ENCODE assay signal across 1 cellular context in genomic region chr11:10742460-10743208, GRCh38.
A peak's percentile ranks its signal among the peaks of the same experiment; 100 is the strongest.
TF ChIP-seq lines count a peak whose summit lies in the region.

No MANE protein-coding gene starts in this region.

TF ChIP-seq in K562, 482 proteins besides CTCF, POLR2A, EP300 and RAD21 (continues in another document):
- TF ChIP-seq ZSCAN32 (CRISPR knock-in tag; IDR thresholded peaks at IDR 0.05) (no peak), CREM (IDR thresholded peaks at IDR 0.05; ENCODE audit: low read depth) (peak; percentile 91), E2F6 (IDR thresholded peaks at IDR 0.05; ENCODE audit: borderline replicate concordance in 1 of 2, extremely low read depth in 1 of 2, insufficient read depth in 1 of 2, insufficient read length in 1 of 2, low read depth in 1 of 2, low read length in 1 of 2, poor library complexity in 1 of 2, severe bottlenecking in 1 of 2) (no peak), MXD1 (CRISPR knock-in tag; IDR thresholded peaks at IDR 0.05; ENCODE audit: borderline replicate concordance, poor library complexity, severe bottlenecking) (no peak), SMARCE1 (IDR thresholded peaks at IDR 0.05) (peak; percentile 94), KHSRP (IDR thresholded peaks at IDR 0.05) (no peak), TFAM (CRISPR knock-in tag; conservative IDR thresholded peaks at IDR 0.05) (no peak), JUN (IDR thresholded peaks at IDR 0.05; ENCODE audit: borderline replicate concordance, low read depth, low read length) (peak; percentile 69), JUN (CRISPR knock-in tag; IDR thresholded peaks at IDR 0.05; ENCODE audit: borderline replicate concordance) (no peak), ZNF24 (IDR thresholded peaks at IDR 0.05) (no peak), ATF6 (CRISPR knock-in tag; IDR thresholded peaks at IDR 0.05) (no peak), SETDB1 (IDR thresholded peaks at IDR 0.05; ENCODE audit: low read length) (no peak), ZBTB9 (CRISPR knock-in tag; IDR thresholded peaks at IDR 0.05) (peak; percentile 54; the same call in 1 of the 2 replicates), ELK1 (CRISPR knock-in tag; IDR thresholded peaks at IDR 0.05) (no peak), CGGBP1 (CRISPR knock-in tag; IDR thresholded peaks at IDR 0.05) (no peak), ZNF232 (CRISPR knock-in tag; IDR thresholded peaks at IDR 0.05) (no peak), ZNF699 (CRISPR knock-in tag; IDR thresholded peaks at IDR 0.05; ENCODE audit: insufficient replicate concordance) (no peak), CREB3 (tag; conservative IDR thresholded peaks at IDR 0.05; ENCODE audit: low read depth) (no peak), U2AF2 (optimal IDR thresholded peaks at IDR 0.05; ENCODE audit: low read depth, low read length) (no peak), CREB5 (CRISPR knock-in tag; IDR thresholded peaks at IDR 0.05) (no peak), KDM5B (IDR thresholded peaks at IDR 0.05; ENCODE audit: insufficient replicate concordance, low read depth, low read length) (no peak), JUNB (CRISPR knock-in tag; conservative IDR thresholded peaks at IDR 0.05) (no peak), OTX1 (CRISPR knock-in tag; IDR thresholded peaks at IDR 0.05) (no peak), MBD2 (IDR thresholded peaks at IDR 0.05; ENCODE audit: borderline replicate concordance, low read depth) (0 out of 2 replicates have a peak, but pooled peaks have one; percentile 47), ZNF655 (CRISPR knock-in tag; IDR thresholded peaks at IDR 0.05) (no peak), ATF3 (IDR thresholded peaks at IDR 0.05) (peak; percentile 75; the same call in 1 of the 2 replicates), ATF3 (CRISPR knock-in tag; conservative IDR thresholded peaks at IDR 0.05) (no peak), RBBP5 (IDR thresholded peaks at IDR 0.05; ENCODE audit: borderline replicate concordance, insufficient read depth, low read length, poor library complexity, severe bottlenecking) (no peak), ZNF197 (CRISPR knock-in tag; IDR thresholded peaks at IDR 0.05; ENCODE audit: low read depth) (peak; percentile 83; the same call in 1 of the 2 replicates), HES1 (IDR thresholded peaks at IDR 0.05; ENCODE audit: low read depth) (peak; percentile 98), GATAD2A (IDR thresholded peaks at IDR 0.05) (no peak; the same call in 1 of the 2 replicates), ZNF644 (tag; IDR thresholded peaks at IDR 0.05; ENCODE audit: low read depth) (no peak), UBTF (IDR thresholded peaks at IDR 0.05; ENCODE audit: borderline replicate concordance in 1 of 2, low read depth in 2 of 2, low read length in 2 of 2) (no peak), MTA1 (IDR thresholded peaks at IDR 0.05; ENCODE audit: borderline replicate concordance) (peak; percentile 75; the same call in 1 of the 2 replicates), YY1 (IDR thresholded peaks at IDR 0.05; ENCODE audit: borderline replicate concordance in 1 of 3, control insufficient read depth in 1 of 3, extremely low read depth in 1 of 3, insufficient read depth in 3 of 3, insufficient read length in 1 of 3, insufficient replicate concordance in 2 of 3, low read depth in 1 of 3, low read length in 2 of 3) (no peak), NR2C2 (CRISPR knock-in tag; IDR thresholded peaks at IDR 0.05) (no peak), NR2C2 (tag; IDR thresholded peaks at IDR 0.05) (peak; percentile 72), ZC3H4 (CRISPR knock-in tag; IDR thresholded peaks at IDR 0.05; ENCODE audit: borderline replicate concordance) (no peak), ZSCAN29 (IDR thresholded peaks at IDR 0.05) (no peak), ZNF707 (CRISPR knock-in tag; conservative IDR thresholded peaks at IDR 0.05) (no peak), HNRNPH1 (optimal IDR thresholded peaks at IDR 0.05; ENCODE audit: low read depth, low read length) (no peak), POLR2G (IDR thresholded peaks at IDR 0.05; ENCODE audit: low read depth, low read length) (no peak), SPI1 (IDR thresholded peaks at IDR 0.05; ENCODE audit: borderline replicate concordance, low read depth, low read length) (no peak), ELK3 (CRISPR knock-in tag; IDR thresholded peaks at IDR 0.05) (no peak), BCLAF1 (IDR thresholded peaks at IDR 0.05; ENCODE audit: borderline replicate concordance in 1 of 2, control insufficient read depth in 1 of 2, low read depth in 2 of 2, low read length in 1 of 2) (no peak)
